Comparison of ENCODE assay signal across 12 cellular contexts in genomic region chr22:50403701-50404101, GRCh38.
A peak's percentile ranks its signal among the peaks of the same experiment; 100 is the strongest.
DNase-seq lines count a peak whose midpoint lies in the region; ATAC-seq, FAIRE-seq and TF ChIP-seq lines count a peak whose summit lies in the region.
"Had no signal": no experiment of that assay in that cellular context is flagged by ENCODE, and none has a peak within 500 bp of the region (broad histone marks: within the 10 kb centered on the region; RNA-seq: fewer than 3 reads in every experiment).

No MANE protein-coding gene starts in this region.

- intact Hi-C loops in activated CD4-positive, alpha-beta T cell treated with anti-CD3 and anti-CD28 coated beads for 36 hours (cut with DNase I, micrococcal nuclease): no loop called here
- intact Hi-C loops in activated T-helper 1 cell treated with anti-CD3 and anti-CD28 coated beads, Interleukin-12 subunit alpha, Interleukin-12 subunit beta, Interleukin-2, Interleukin-4 antibody, amounts not matched to agents 30 ng/mL and 10 ng/mL and 1 ng/mL, durations not matched to agents 14 hours and 24 hours and 36 hours (cut with micrococcal nuclease): no loop called here
- intact Hi-C loops in HepG2 (cut with micrococcal nuclease; ENCODE audit: unreplicated experiment) (no loop called here), testis (cut with DNase I; ENCODE audit: low total_unique reads) (no loop called here)

- H4K20me1 ChIP-seq in HepG2 (ENCODE audit: insufficient read depth, low read length): peaks cover 25% of the 10 kb centered on the region; the same call in 1 of the 2 replicates

- WGBS in HepG2 (ENCODE audit: low lambda C conversion rate): 83% methylated on average over 5 of the region's 8 CpGs
- WGBS in testis, 2 donors: 41 to 42% methylated on average over 8 of the region's 8 CpGs

- no peak overlapping the region for H3K4me3 Mint-ChIP-seq in activated CD4-positive, alpha-beta T cell treated with anti-CD3 and anti-CD28 coated beads for 36 hours
- no peak overlapping the region for H3K4me3 Mint-ChIP-seq in activated T-helper 1 cell treated with anti-CD3 and anti-CD28 coated beads, Interleukin-12 subunit alpha, Interleukin-12 subunit beta, Interleukin-2, Interleukin-4 antibody, amounts not matched to agents 30 ng/mL and 10 ng/mL and 1 ng/mL, durations not matched to agents 14 hours and 24 hours and 36 hours

- H3K36me3 Mint-ChIP-seq in activated CD4-positive, alpha-beta T cell treated with anti-CD3 and anti-CD28 coated beads for 36 hours (ENCODE audit: low read depth): peaks cover 18% of the 10 kb centered on the region
- H3K36me3 Mint-ChIP-seq in activated T-helper 1 cell treated with anti-CD3 and anti-CD28 coated beads, Interleukin-12 subunit alpha, Interleukin-12 subunit beta, Interleukin-2, Interleukin-4 antibody, amounts not matched to agents 30 ng/mL and 10 ng/mL and 1 ng/mL, durations not matched to agents 14 hours and 24 hours and 36 hours (ENCODE audit: low read depth): peaks cover 27% of the 10 kb centered on the region

- POLR2A ChIA-PET in activated CD4-positive, alpha-beta T cell treated with anti-CD3 and anti-CD28 coated beads for 36 hours (lab: Charles Lee): no interaction called here
- POLR2A ChIA-PET in HepG2 (lab: Yijun Ruan, JAX): interaction anchor here (0.7 kb wide), 1 partner anchor 11 kb away, joined by 5 read pairs; no protein-coding TSS in a partner anchor

- peaks cover 46% of the 10 kb centered on the region for H3K79me2 ChIP-seq in HepG2 (ENCODE audit: insufficient read depth, low read length)

- TF ChIP-seq POLR2A in HepG2 (IDR thresholded peaks at IDR 0.05; ENCODE audit: insufficient read depth in 1 of 2, low read depth in 2 of 2, low read length in 2 of 2) (no peak), testis (IDR thresholded peaks at IDR 0.05) (no peak)

- H3K4me3 ChIP-seq in HepG2 (replicated peaks in 1 of 3; ENCODE audit: insufficient read depth in 1 of 3, low read depth in 2 of 3, low read length in 3 of 3): no peak overlapping the region
- H3K4me3 ChIP-seq in testis: no peak overlapping the region

- H3K36me3 ChIP-seq in HepG2 (replicated peaks in 1 of 2; ENCODE audit: control insufficient read depth in 1 of 2, insufficient read depth in 2 of 2, low read length in 2 of 2) (peaks cover 30 to 57% of the 10 kb centered on the region in 2 experiments), testis (ENCODE audit: low read depth, missing control alignments) (no peaks in the 10 kb centered on the region)

- no peak for ATAC-seq in activated CD4-positive, alpha-beta T cell treated with anti-CD3 and anti-CD28 coated beads for 36 hours
- ATAC-seq in HepG2: peak; percentile 29; the same call in 2 of the 3 replicates
- ATAC-seq in HG03354 (IDR thresholded peaks at IDR 0.05; ENCODE audit: poor library complexity, severe bottlenecking, unreplicated experiment): no peak
- no peak for ATAC-seq in HG02840 (IDR thresholded peaks at IDR 0.05; ENCODE audit: low FRiP score, unreplicated experiment)

- no peaks in the 10 kb centered on the region for H3K9me3 ChIP-seq in HepG2 (ENCODE audit: low read length)
- no peaks in the 10 kb centered on the region for H3K9me3 ChIP-seq in testis

- no peak for FAIRE-seq in HepG2 (lab: Jason Lieb, UNC)
- FAIRE-seq: islet of Langerhans had no signal

- no peak for TF ChIP-seq CTCF in HepG2 (CRISPR knock-in tag; IDR thresholded peaks at IDR 0.05)
- TF ChIP-seq CTCF in testis (IDR thresholded peaks at IDR 0.05): no peak

- CTCF ChIA-PET in activated CD4-positive, alpha-beta T cell treated with anti-CD3 and anti-CD28 coated beads for 36 hours (lab: Charles Lee): interaction anchor here (0.7 to 0.9 kb wide), 2 partner anchors 105 to 606 kb away, joined by 3 read pairs; no protein-coding TSS in a partner anchor
- CTCF ChIA-PET in HepG2 (lab: Yijun Ruan, JAX; ENCODE audit: low intra/inter-chr PET ratio, low total read pairs): no interaction called here

- BruUV-seq in HepG2 (replicated peaks; lab: Mats Ljungman, UMichigan): no TSS peak

- TF ChIP-seq EP300 in HepG2 (IDR thresholded peaks at IDR 0.05; ENCODE audit: low read depth in 2 of 2, low read length in 2 of 2) (no peak), HepG2 (CRISPR knock-in tag; IDR thresholded peaks at IDR 0.05; ENCODE audit: borderline replicate concordance) (no peak)

- H3K27ac ChIP-seq in HepG2 (ENCODE audit: extremely low read length, insufficient read depth, low read length): no peak overlapping the region
- no peak overlapping the region for H3K27ac ChIP-seq in testis

- no peak for TF ChIP-seq RAD21 in HepG2 (CRISPR knock-in tag; IDR thresholded peaks at IDR 0.05)

- H3K27me3 Mint-ChIP-seq in activated CD4-positive, alpha-beta T cell treated with anti-CD3 and anti-CD28 coated beads for 36 hours: no peaks in the 10 kb centered on the region
- no peaks in the 10 kb centered on the region for H3K27me3 Mint-ChIP-seq in activated T-helper 1 cell treated with anti-CD3 and anti-CD28 coated beads, Interleukin-12 subunit alpha, Interleukin-12 subunit beta, Interleukin-2, Interleukin-4 antibody, amounts not matched to agents 30 ng/mL and 10 ng/mL and 1 ng/mL, durations not matched to agents 14 hours and 24 hours and 36 hours (ENCODE audit: insufficient read depth)

- H3K27me3 ChIP-seq in HepG2 (ENCODE audit: control insufficient read depth in 1 of 2, insufficient read depth in 2 of 2, low read length in 2 of 2) (no peaks in the 10 kb centered on the region), testis (no peaks in the 10 kb centered on the region)

- H3K4me1 ChIP-seq in HepG2 (ENCODE audit: insufficient read depth, low read length) (peaks cover 47% of the 10 kb centered on the region), testis (peaks cover 4% of the 10 kb centered on the region)

- no peak overlapping the region for H3K4me2 ChIP-seq in HepG2 (ENCODE audit: low read depth, low read length)

- no peak for DNase-seq in activated CD4-positive, alpha-beta T cell treated with anti-CD3 and anti-CD28 coated beads for 36 hours
- DNase-seq in activated CD4-positive, alpha-beta T cell treated with anti-CD3 and anti-CD28 coated beads for 4 hours: no peak
- no peak for DNase-seq in activated T-helper 1 cell treated with anti-CD3 and anti-CD28 coated beads, Interleukin-12 subunit alpha, Interleukin-12 subunit beta, Interleukin-2, Interleukin-4 antibody, amounts not matched to agents 30 ng/mL and 10 ng/mL and 1 ng/mL, durations not matched to agents 14 hours and 24 hours and 36 hours (ENCODE audit: low spot score)
- DNase-seq in HepG2 (ENCODE audit: low spot score) (no peak), testis (peak; percentile 37)
- DNase-seq in stimulated activated CD4-positive, alpha-beta T cell treated with anti-CD3 and anti-CD28 coated beads, Interleukin-15, amount 100 ng/mL, for 24 hours: no peak
- DNase-seq: cortex of kidney; OCI-M1; stimulated activated CD4-positive, alpha-beta T cell treated with anti-CD3 and anti-CD28 coated beads, Interleukin-4, amount 100 ng/mL, for 4 hours had no signal

- H3K27ac Mint-ChIP-seq in activated CD4-positive, alpha-beta T cell treated with anti-CD3 and anti-CD28 coated beads for 36 hours: peak overlapping the region; percentile 39
- peak overlapping the region; percentile 44 for H3K27ac Mint-ChIP-seq in activated T-helper 1 cell treated with anti-CD3 and anti-CD28 coated beads, Interleukin-12 subunit alpha, Interleukin-12 subunit beta, Interleukin-2, Interleukin-4 antibody, amounts not matched to agents 30 ng/mL and 10 ng/mL and 1 ng/mL, durations not matched to agents 14 hours and 24 hours and 36 hours

- H3K9ac ChIP-seq in HepG2 (ENCODE audit: insufficient read depth, low read depth, low read length): no peak overlapping the region

- no peaks in the 10 kb centered on the region for H3K9me3 Mint-ChIP-seq in activated CD4-positive, alpha-beta T cell treated with anti-CD3 and anti-CD28 coated beads for 36 hours (ENCODE audit: low read depth)
- no peaks in the 10 kb centered on the region for H3K9me3 Mint-ChIP-seq in activated T-helper 1 cell treated with anti-CD3 and anti-CD28 coated beads, Interleukin-12 subunit alpha, Interleukin-12 subunit beta, Interleukin-2, Interleukin-4 antibody, amounts not matched to agents 30 ng/mL and 10 ng/mL and 1 ng/mL, durations not matched to agents 14 hours and 24 hours and 36 hours

- no peak overlapping the region for H2AFZ ChIP-seq in HepG2 (ENCODE audit: low read length)

- H3K4me1 Mint-ChIP-seq in activated CD4-positive, alpha-beta T cell treated with anti-CD3 and anti-CD28 coated beads for 36 hours: peaks cover 11% of the 10 kb centered on the region
- peaks cover 14% of the 10 kb centered on the region for H3K4me1 Mint-ChIP-seq in activated T-helper 1 cell treated with anti-CD3 and anti-CD28 coated beads, Interleukin-12 subunit alpha, Interleukin-12 subunit beta, Interleukin-2, Interleukin-4 antibody, amounts not matched to agents 30 ng/mL and 10 ng/mL and 1 ng/mL, durations not matched to agents 14 hours and 24 hours and 36 hours (ENCODE audit: low read depth)

- in situ Hi-C loops in HepG2 (cut with HindIII; ENCODE audit: extremely low pct_ligation_motif_present, low pct_unique_long_range_greater_than_20kb): no loop called here

TF ChIP-seq in HepG2, 621 proteins besides CTCF, POLR2A, EP300 and RAD21 (continues in another document):
- peak; percentile 77 for TF ChIP-seq ZBTB33 (CRISPR knock-in tag; IDR thresholded peaks at IDR 0.05)
